In the genomic region with DNA sequence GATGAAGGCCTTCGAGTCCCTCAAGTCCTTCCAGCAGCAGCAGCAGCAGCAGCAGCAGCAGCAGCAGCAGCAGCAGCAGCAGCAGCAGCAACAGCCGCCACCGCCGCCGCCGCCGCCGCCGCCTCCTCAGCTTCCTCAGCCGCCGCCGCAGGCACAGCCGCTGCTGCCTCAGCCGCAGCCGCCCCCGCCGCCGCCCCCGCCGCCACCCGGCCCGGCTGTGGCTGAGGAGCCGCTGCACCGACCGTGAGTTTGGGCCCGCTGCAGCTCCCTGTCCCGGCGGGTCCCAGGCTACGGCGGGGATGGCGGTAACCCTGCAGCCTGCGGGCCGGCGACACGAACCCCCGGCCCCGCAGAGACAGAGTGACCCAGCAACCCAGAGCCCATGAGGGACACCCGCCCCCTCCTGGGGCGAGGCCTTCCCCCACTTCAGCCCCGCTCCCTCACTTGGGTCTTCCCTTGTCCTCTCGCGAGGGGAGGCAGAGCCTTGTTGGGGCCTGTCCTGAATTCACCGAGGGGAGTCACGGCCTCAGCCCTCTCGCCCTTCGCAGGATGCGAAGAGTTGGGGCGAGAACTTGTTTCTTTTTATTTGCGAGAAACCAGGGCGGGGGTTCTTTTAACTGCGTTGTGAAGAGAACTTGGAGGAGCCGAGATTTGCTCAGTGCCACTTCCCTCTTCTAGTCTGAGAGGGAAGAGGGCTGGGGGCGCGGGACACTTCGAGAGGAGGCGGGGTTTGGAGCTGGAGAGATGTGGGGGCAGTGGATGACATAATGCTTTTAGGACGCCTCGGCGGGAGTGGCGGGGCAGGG, we compare ENCODE assay signal across 9 cellular contexts. TPM values are rescaled to one million over a fixed set of nuclear protein-coding genes. Genes with fewer than 3 reads are reported as not detected.
DNase-seq lines count a peak whose midpoint lies in the region; ATAC-seq and TF ChIP-seq lines count a peak whose summit lies in the region.
"Had no signal": no experiment of that assay in that cellular context is flagged by ENCODE, and none has a peak within 500 bp of the region (broad histone marks: within the 10 kb centered on the region; RNA-seq: fewer than 3 reads in every experiment).

No MANE protein-coding gene starts in this region.

- peak overlapping the region; percentile 48 to 95 (median 88) for H3K4me3 ChIP-seq in dorsolateral prefrontal cortex
- H3K4me3 ChIP-seq in lung = peak overlapping the region; percentile 81

- peaks cover 3% of the 10 kb centered on the region for H3K36me3 Mint-ChIP-seq in activated CD4-positive, alpha-beta T cell treated with anti-CD3 and anti-CD28 coated beads, Interleukin-2, amount 10 ng/mL, durations not matched to agents 24 days and 14 days (ENCODE audit: low read depth)

- DNase-seq in DMS79 treated with DMSO at 0.1 percent for 48 hours (lab: John Stamatoyannopoulos, UW) = peak; percentile 18
- peak; percentile 16 for DNase-seq in NCI-H460 (ENCODE audit: extremely low read depth, low read depth)
- DNase-seq in activated CD4-positive, alpha-beta T cell treated with anti-CD3 and anti-CD28 coated beads, Interleukin-2, amount 10 ng/mL, durations not matched to agents 24 days and 14 days = peak; percentile 83
- peak in 4 of 10 donors; percentile 38 to 70 (median 60) for DNase-seq in dorsolateral prefrontal cortex
- peak; percentile 72 for DNase-seq in lung (ENCODE audit: low spot score)
- peak; percentile 11 for DNase-seq in stimulated activated CD8-positive, alpha-beta memory T cell treated with anti-CD3 and anti-CD28 coated beads, Interleukin-15, amount 100 ng/mL, for 24 hours (ENCODE audit: low read depth)

- ATAC-seq in HG02938 (IDR thresholded peaks at IDR 0.05; ENCODE audit: unreplicated experiment) (peak; percentile 15), lung (ENCODE audit: insufficient read depth, low FRiP score) (peak; percentile 2), HG03571 (IDR thresholded peaks at IDR 0.05; ENCODE audit: unreplicated experiment) (no peak)

- H3K4me1 ChIP-seq in lung (ENCODE audit: control insufficient read depth in 2 of 2, insufficient read depth in 2 of 2, low read length in 2 of 2) = peaks cover 1 to 7% of the 10 kb centered on the region in 2 donors

- H3K27ac ChIP-seq in dorsolateral prefrontal cortex (peak overlapping the region in 56 of 59 donors; percentile 31 to 94 (median 79)), lung (ENCODE audit: low read depth in 1 of 2, low read length in 1 of 2) (peak overlapping the region; percentile 87 to 93)

- 0 to 1% methylated on average over 43 to 60 of the region's 60 CpGs for WGBS in lung, 2 donors

- H3K4me1 Mint-ChIP-seq in activated CD4-positive, alpha-beta T cell treated with anti-CD3 and anti-CD28 coated beads, Interleukin-2, amount 10 ng/mL, durations not matched to agents 24 days and 14 days = peaks cover 23% of the 10 kb centered on the region

- H3K27me3 Mint-ChIP-seq in activated CD4-positive, alpha-beta T cell treated with anti-CD3 and anti-CD28 coated beads, Interleukin-2, amount 10 ng/mL, durations not matched to agents 24 days and 14 days = no peaks in the 10 kb centered on the region

- peaks cover 0 to 1% of the 10 kb centered on the region in 2 donors for H3K36me3 ChIP-seq in lung (ENCODE audit: control insufficient read depth in 2 of 2, insufficient read depth in 2 of 2, low read length in 2 of 2)

- intact Hi-C loops in activated CD4-positive, alpha-beta T cell treated with anti-CD3 and anti-CD28 coated beads, Interleukin-2, amount 10 ng/mL, durations not matched to agents 24 days and 14 days (cut with micrococcal nuclease) = loop anchor here (1.0 to 5.0 kb wide), 5 partner anchors 10 to 1728 kb away; a partner anchor contains a TSS
- intact Hi-C loops in dorsolateral prefrontal cortex (cut with DNase I) = loop anchor here in 1 of 2 donors (5.0 kb wide), 1 partner anchor 113 kb away; a partner anchor contains a TSS

- no peaks in the 10 kb centered on the region for H3K9me3 Mint-ChIP-seq in activated CD4-positive, alpha-beta T cell treated with anti-CD3 and anti-CD28 coated beads, Interleukin-2, amount 10 ng/mL, durations not matched to agents 24 days and 14 days

- no peaks in the 10 kb centered on the region for H3K27me3 ChIP-seq in dorsolateral prefrontal cortex
- no peaks in the 10 kb centered on the region for H3K27me3 ChIP-seq in lung (ENCODE audit: control insufficient read depth, insufficient read depth)

- no peak for TF ChIP-seq CTCF in dorsolateral prefrontal cortex (IDR thresholded peaks at IDR 0.05 in 54 of 56, conservative IDR thresholded peaks at IDR 0.05 in 2 of 56; ENCODE audit: low read depth in 1 of 56, partially characterized antibody in 56 of 56)
- no peak for TF ChIP-seq CTCF in lung (IDR thresholded peaks at IDR 0.05; ENCODE audit: control extremely low read depth, extremely low read depth)

- peak overlapping the region; percentile 96 for H3K4me3 Mint-ChIP-seq in activated CD4-positive, alpha-beta T cell treated with anti-CD3 and anti-CD28 coated beads, Interleukin-2, amount 10 ng/mL, durations not matched to agents 24 days and 14 days

- H3K9me3 ChIP-seq in lung (ENCODE audit: control insufficient read depth in 2 of 2, insufficient read depth in 1 of 2, low read length in 1 of 2) = no peaks in the 10 kb centered on the region

- peak overlapping the region; percentile 91 for H3K27ac Mint-ChIP-seq in activated CD4-positive, alpha-beta T cell treated with anti-CD3 and anti-CD28 coated beads, Interleukin-2, amount 10 ng/mL, durations not matched to agents 24 days and 14 days

RNA-seq across cellular contexts. Expression of a gene that starts 0.6 kb away (rescaled TPM):
- 14.6 and 17.6 TPM in 2 replicates for total RNA-seq in NCI-H460 (2014; rRNA removed; shearing (Covaris generic))
- polyA plus RNA-seq in NCI-H460 (2014; cell fraction: nucleus; rRNA removed) = 8.6 and 12.2 TPM in 2 replicates
- total RNA-seq in activated CD4-positive, alpha-beta T cell treated with anti-CD3 and anti-CD28 coated beads, Interleukin-2, amount 10 ng/mL, durations not matched to agents 24 days and 14 days = 67.4 and 70.6 TPM in 2 replicates
- total RNA-seq in dorsolateral prefrontal cortex (100 to 1,000 TPM in 114 of 120 experiments, 10 to 100 TPM in 6; 81.8 to 165 (median 124) TPM), lung (100 to 1,000 TPM in 1 of 2 donors, 10 to 100 TPM in 1; 70.6 to 109 TPM)
- polyA plus RNA-seq in lung = 10 to 100 TPM; 17.0 to 26.3 TPM

RNA-seq across cellular contexts. Expression of a gene that starts 0.7 kb away (rescaled TPM):
- not detected in 2 replicates for total RNA-seq in NCI-H460 (2014; rRNA removed; shearing (Covaris generic))
- not detected in 2 replicates for polyA plus RNA-seq in NCI-H460 (2014; cell fraction: nucleus; rRNA removed)
- total RNA-seq in activated CD4-positive, alpha-beta T cell treated with anti-CD3 and anti-CD28 coated beads, Interleukin-2, amount 10 ng/mL, durations not matched to agents 24 days and 14 days = not detected in 2 replicates
- total RNA-seq in dorsolateral prefrontal cortex = 1 to 10 TPM in 10 of 120 experiments, under 1 TPM in 1, not detected in 109; 0.79 to 3.0 (median 1.3) TPM
- not detected for total RNA-seq in lung
- not detected for polyA plus RNA-seq in lung
- total RNA-seq: glomerular endothelial cell had no signal
